In genomic region chr22:46043816-46044717, GRCh38 we compare ENCODE assay signal across 8 cellular contexts.
DNase-seq lines count a peak whose midpoint lies in the region; ATAC-seq and TF ChIP-seq lines count a peak whose summit lies in the region.

No MANE protein-coding gene starts in this region.

- no peak for TF ChIP-seq EP300 in transverse colon (IDR thresholded peaks at IDR 0.05; ENCODE audit: low read depth)

- TF ChIP-seq POLR2A in transverse colon (IDR thresholded peaks at IDR 0.05) = peak; percentile 52

- 66 to 69% methylated on average over 28 to 37 of the region's 38 CpGs for WGBS in mesodermal cell (ENCODE audit: insufficient coverage in 2 of 2), 2 experiments
- 9 to 17% methylated on average over 5 to 37 of the region's 38 CpGs for WGBS in transverse colon (ENCODE audit: low coverage in 1 of 2), 2 donors

- H3K36me3 ChIP-seq in H7 (replicated peaks; ENCODE audit: control insufficient read depth, insufficient read depth, low read length) = no peaks in the 10 kb centered on the region
- H3K36me3 ChIP-seq in mesodermal cell (ENCODE audit: control insufficient read depth, insufficient read depth, low read length) = no peaks in the 10 kb centered on the region
- no peaks in the 10 kb centered on the region for H3K36me3 ChIP-seq in transverse colon

- H3K4me3 ChIP-seq in H7 (ENCODE audit: insufficient read depth, low read depth, low read length) (peak overlapping the region; percentile 37), mesodermal cell (ENCODE audit: extremely low read depth, insufficient read depth, low read length, poor library complexity, severe bottlenecking) (peak overlapping the region; percentile 26), transverse colon (peak overlapping the region; percentile 24 to 75 (median 68))

- peak; percentile 77 for DNase-seq in H7
- DNase-seq in SHP77 treated with DMSO at 0.1 percent for 48 hours (lab: John Stamatoyannopoulos, UW) = peak; percentile 61
- DNase-seq in effector memory CD8-positive, alpha-beta T cell = no peak
- DNase-seq in transverse colon = peak; percentile 49
- DNase-seq in GM20000 (ENCODE audit: low spot score) = no peak
- DNase-seq in ecto neural progenitor cell (ENCODE audit: low spot score) = no peak

- H3K4me1 ChIP-seq in mesodermal cell (ENCODE audit: control insufficient read depth, insufficient read depth, low read length, poor library complexity, severe bottlenecking) (peaks cover 14% of the 10 kb centered on the region), transverse colon (peaks cover 24 to 55% (median 44%) of the 10 kb centered on the region in 4 donors)

- H3K4me1 Mint-ChIP-seq in effector memory CD8-positive, alpha-beta T cell (ENCODE audit: low read depth in 2 of 2) = peaks cover 0 to 5% of the 10 kb centered on the region in 2 donors

- peak; percentile 19 for ATAC-seq in effector memory CD8-positive, alpha-beta T cell (replicated peaks)
- no peak for ATAC-seq in HG03280 (IDR thresholded peaks at IDR 0.05; ENCODE audit: unreplicated experiment)

- H3K27me3 ChIP-seq in H7 (ENCODE audit: control insufficient read depth, insufficient read depth, low read length) = peaks cover 25% of the 10 kb centered on the region
- H3K27me3 ChIP-seq in transverse colon = no peaks in the 10 kb centered on the region

- intact Hi-C loops in transverse colon (cut with DNase I; ENCODE audit: low total_unique reads) = no loop called here

- H3K9me3 ChIP-seq in mesodermal cell (ENCODE audit: control insufficient read depth, low read length) = no peaks in the 10 kb centered on the region
- no peaks in the 10 kb centered on the region for H3K9me3 ChIP-seq in transverse colon

- in situ Hi-C loops in transverse colon (cut with MboI; ENCODE audit: low pct_ligation_motif_present in 1 of 4, low pct_unique_long_range_greater_than_20kb in 1 of 4, low sequenced_read_pairs in 3 of 4) = no loop called here

- H3K4me3 Mint-ChIP-seq in effector memory CD8-positive, alpha-beta T cell = peak overlapping the region; percentile 63 to 82

- TF ChIP-seq CTCF in transverse colon (IDR thresholded peaks at IDR 0.05) = peak in 1 of 5 experiments; percentile 12
- no peak for TF ChIP-seq CTCF in GM20000 (IDR thresholded peaks at IDR 0.05; ENCODE audit: extremely low read depth, missing control alignments)

- no peaks in the 10 kb centered on the region for H3K36me3 Mint-ChIP-seq in effector memory CD8-positive, alpha-beta T cell (ENCODE audit: insufficient read depth)

- no peaks in the 10 kb centered on the region for H3K9me3 Mint-ChIP-seq in effector memory CD8-positive, alpha-beta T cell

- H3K27ac Mint-ChIP-seq in effector memory CD8-positive, alpha-beta T cell = peak overlapping the region; percentile 75 to 80

- H3K27ac ChIP-seq in mesodermal cell (ENCODE audit: low read depth, low read length, severe bottlenecking) (no peak overlapping the region), transverse colon (peak overlapping the region; percentile 91 to 97 (median 94))

- peaks cover 0 to 28% of the 10 kb centered on the region in 2 donors for H3K27me3 Mint-ChIP-seq in effector memory CD8-positive, alpha-beta T cell

Comparison
In these comparisons a context has a peak if more than half of its experiments do, and no peak if none do; other contexts are left out.
1. DNase-seq: peak in H7 (single experiment), SHP77 treated with DMSO at 0.1 percent for 48 hours (single experiment) and transverse colon (single experiment); none in effector memory CD8-positive, alpha-beta T cell (0 of 3), GM20000 (single experiment) and ecto neural progenitor cell (single experiment).
2. Peak in every context shown above with its lines, with median percentiles within 50 percentile points of each other: H3K4me3 ChIP-seq.